24 cellular contexts compared by ENCODE assay signal in genomic region chr1:4734219-4734618, GRCh38.
A peak's percentile ranks its signal among the peaks of the same experiment; 100 is the strongest.
DNase-seq lines count a peak whose midpoint lies in the region; ATAC-seq, FAIRE-seq and TF ChIP-seq lines count a peak whose summit lies in the region.
"Had no signal": no experiment of that assay in that cellular context is flagged by ENCODE, and none has a peak within 500 bp of the region (broad histone marks: within the 10 kb centered on the region; RNA-seq: fewer than 3 reads in every experiment).

No MANE protein-coding gene starts in this region.

- no peak overlapping the region for H3K4me3 Mint-ChIP-seq in stimulated activated naive CD8-positive, alpha-beta T cell treated with anti-CD3 and anti-CD28 coated beads, Interleukin-15, amount 100 ng/mL, for 72 hours
- H3K4me3 Mint-ChIP-seq: B cell; CD4-positive, CD25-positive, alpha-beta regulatory T cell; CD8-positive, alpha-beta T cell; GM23338; H9 had no signal

- no peak overlapping the region for H3K27ac ChIP-seq in right atrium auricular region
- H3K27ac ChIP-seq in K562 (ENCODE audit: extremely low read depth, low read depth, low read length) = no peak overlapping the region
- H3K27ac ChIP-seq: 22Rv1, BLaER1, C4-2B had no signal

- no peak overlapping the region for H3K4me2 ChIP-seq in K562 (ENCODE audit: insufficient read depth, low read length)
- H3K4me2 ChIP-seq: BLaER1, GM23338 had no signal

- H3K27ac Mint-ChIP-seq in stimulated activated naive CD8-positive, alpha-beta T cell treated with anti-CD3 and anti-CD28 coated beads, Interleukin-15, amount 100 ng/mL, for 72 hours = no peak overlapping the region
- H3K27ac Mint-ChIP-seq: B cell; CD8-positive, alpha-beta T cell; GM23338 had no signal

- no peak for TF ChIP-seq EP300 in K562 (IDR thresholded peaks at IDR 0.05; ENCODE audit: low read length)

- no peak for ATAC-seq in left ventricle myocardium superior
- ATAC-seq in K562 = no peak
- ATAC-seq in stimulated activated naive CD8-positive, alpha-beta T cell treated with anti-CD3 and anti-CD28 coated beads, Interleukin-15, amount 100 ng/mL, for 72 hours = no peak
- ATAC-seq: CD8-positive, alpha-beta T cell; GM12878; GM23338; HCT116 had no signal

- CTCF ChIA-PET in K562 (lab: Yijun Ruan, JAX; ENCODE audit: low intra/inter-chr PET ratio) = no interaction called here

- no peak for TF ChIP-seq RAD21 in K562 (CRISPR knock-in tag; conservative IDR thresholded peaks at IDR 0.05 in 1 of 2, IDR thresholded peaks at IDR 0.05 in 1 of 2)

- in situ Hi-C loops in K562 (cut with MboI) = no loop called here

- TF ChIP-seq POLR2A in K562 (conservative IDR thresholded peaks at IDR 0.05) = no peak

- H3K27me3 ChIP-seq in right atrium auricular region (no peaks in the 10 kb centered on the region), K562 (ENCODE audit: control insufficient read depth in 2 of 2, insufficient read depth in 2 of 2, low read length in 2 of 2) (peaks cover 12 to 52% of the 10 kb centered on the region in 2 experiments; a peak in 3 of 5 replicates)
- H3K27me3 ChIP-seq: BLaER1 had no signal

- TF ChIP-seq CTCF in right atrium auricular region (IDR thresholded peaks at IDR 0.05) (no peak), K562 (IDR thresholded peaks at IDR 0.05 in 2 of 3, conservative IDR thresholded peaks at IDR 0.05 in 1 of 3; ENCODE audit: insufficient read depth in 2 of 3, low read depth in 1 of 3, low read length in 3 of 3) (no peak), fibroblast of mammary gland (conservative IDR thresholded peaks at IDR 0.05; ENCODE audit: control insufficient read depth, insufficient read depth, low read depth, low read length) (no peak)

- BruUV-seq in K562 (replicated peaks; lab: Mats Ljungman, UMichigan) = no TSS peak

- no peaks in the 10 kb centered on the region for H3K9me3 ChIP-seq in right atrium auricular region
- no peaks in the 10 kb centered on the region for H3K9me3 ChIP-seq in K562 (replicated peaks; ENCODE audit: control insufficient read depth, insufficient read depth, low read depth, low read length)
- H3K9me3 ChIP-seq: Caco-2 had no signal

- H3K4me1 ChIP-seq in right atrium auricular region (no peaks in the 10 kb centered on the region), K562 (replicated peaks in 1 of 2; ENCODE audit: control insufficient read depth in 2 of 2, insufficient read depth in 2 of 2, low read length in 2 of 2) (no peaks in the 10 kb centered on the region)
- H3K4me1 ChIP-seq: Caco-2 had no signal

- peaks cover 30% of the 10 kb centered on the region for H3K27me3 Mint-ChIP-seq in stimulated activated naive CD8-positive, alpha-beta T cell treated with anti-CD3 and anti-CD28 coated beads, Interleukin-15, amount 100 ng/mL, for 72 hours
- H3K27me3 Mint-ChIP-seq: CD4-positive, CD25-positive, alpha-beta regulatory T cell had no signal

- H3K9me1 ChIP-seq in K562 (ENCODE audit: control insufficient read depth, insufficient read depth, low read length) = peaks cover 4% of the 10 kb centered on the region

- peaks cover 8% of the 10 kb centered on the region for H3K4me1 Mint-ChIP-seq in stimulated activated naive CD8-positive, alpha-beta T cell treated with anti-CD3 and anti-CD28 coated beads, Interleukin-15, amount 100 ng/mL, for 72 hours
- H3K4me1 Mint-ChIP-seq: CD4-positive, CD25-positive, alpha-beta regulatory T cell had no signal

- no peaks in the 10 kb centered on the region for H3K79me2 ChIP-seq in K562 (ENCODE audit: control insufficient read depth, insufficient read depth, low read length)

- no peak overlapping the region for H2AFZ ChIP-seq in K562 (ENCODE audit: low read depth, low read length)
- H2AFZ ChIP-seq: GM23338 had no signal

- H3K9ac ChIP-seq in K562 (ENCODE audit: insufficient read depth in 1 of 2, low read depth in 2 of 2, low read length in 2 of 2) = no peak overlapping the region
- H3K9ac ChIP-seq: BLaER1 had no signal

- 0% methylated on average over 6 of the region's 6 CpGs for WGBS in K562 (ENCODE audit: insufficient coverage, low coverage, missing lambda C conversion rate)

- H3K4me3 ChIP-seq in right atrium auricular region (no peak overlapping the region), K562 (no peak overlapping the region), fibroblast of mammary gland (ENCODE audit: control insufficient read depth, low read depth, low read length) (no peak overlapping the region)
- H3K4me3 ChIP-seq: BLaER1, GM12878, GM23338 had no signal

- intact Hi-C loops in left ventricle myocardium superior (cut with micrococcal nuclease) (no loop called here), K562 (cut with micrococcal nuclease) (no loop called here), posterior cingulate gyrus (cut with DNase I) (no loop called here)

- DNase-seq in left ventricle myocardium superior (peak; percentile 10), right atrium auricular region (ENCODE audit: low spot score) (no peak), K562 (ENCODE audit: extremely low read depth in 1 of 4, low spot score in 3 of 4) (no peak), fibroblast of mammary gland (ENCODE audit: low read depth) (peak; percentile 1), posterior cingulate gyrus (no peak)
- DNase-seq in stimulated activated naive CD8-positive, alpha-beta T cell treated with anti-CD3 and anti-CD28 coated beads, Interleukin-15, amount 100 ng/mL, for 72 hours = no peak
- DNase-seq in activated CD4-positive, alpha-beta T cell treated with anti-CD3 and anti-CD28 coated beads for 48 hours = no peak
- DNase-seq: Caco-2; CD4-positive, CD25-positive, alpha-beta regulatory T cell; DMS153; DND-41; EL; GDM1; H9 had no signal

- POLR2A ChIA-PET in K562 (lab: Yijun Ruan, JAX) = interaction anchor here (0.6 kb wide), 1 partner anchor 90 kb away, joined by 3 read pairs; no protein-coding TSS in a partner anchor

- H4K20me1 ChIP-seq in K562 (replicated peaks; ENCODE audit: control insufficient read depth, insufficient read depth, low read length) = peaks cover 18% of the 10 kb centered on the region

- FAIRE-seq in K562 (lab: Jason Lieb, UNC) = no peak
- FAIRE-seq: A204.1, GM12878, GM19239 had no signal

- H3K36me3 ChIP-seq in right atrium auricular region = no peaks in the 10 kb centered on the region
- H3K36me3 ChIP-seq in K562 (ENCODE audit: control insufficient read depth, insufficient read depth, low read length) = no peaks in the 10 kb centered on the region
- H3K36me3 ChIP-seq: BLaER1 had no signal

- H3K9me3 Mint-ChIP-seq in stimulated activated naive CD8-positive, alpha-beta T cell treated with anti-CD3 and anti-CD28 coated beads, Interleukin-15, amount 100 ng/mL, for 72 hours = peaks cover 0 to 12% of the 10 kb centered on the region in 2 donors
- H3K9me3 Mint-ChIP-seq: CD8-positive, alpha-beta T cell had no signal

TF ChIP-seq in K562, 482 proteins besides CTCF, POLR2A, EP300 and RAD21:
- no peak for TF ChIP-seq ZC3H11A (IDR thresholded peaks at IDR 0.05; ENCODE audit: low read depth, low read length)
- TF ChIP-seq FOSL1 (tag; conservative IDR thresholded peaks at IDR 0.05) = no peak
- no peak for TF ChIP-seq ATF7 (IDR thresholded peaks at IDR 0.05)
- no peak for TF ChIP-seq ZKSCAN1 (IDR thresholded peaks at IDR 0.05; ENCODE audit: low read depth, low read length)
- TF ChIP-seq ZFP36 (IDR thresholded peaks at IDR 0.05; ENCODE audit: low read depth, low read length, partially characterized antibody) = peak; percentile 64
- TF ChIP-seq JUND (IDR thresholded peaks at IDR 0.05; ENCODE audit: borderline replicate concordance, low read depth, low read length) = no peak
- TF ChIP-seq JUND (tag; IDR thresholded peaks at IDR 0.05; ENCODE audit: borderline replicate concordance, low read depth, low read length) = no peak
- no peak for TF ChIP-seq TAF9B (IDR thresholded peaks at IDR 0.05; ENCODE audit: partially characterized antibody)
- TF ChIP-seq TCF7 (IDR thresholded peaks at IDR 0.05; ENCODE audit: borderline replicate concordance) = no peak
- no peak for TF ChIP-seq KLF13 (tag; IDR thresholded peaks at IDR 0.05; ENCODE audit: borderline replicate concordance, low read depth)
- no peak for TF ChIP-seq ZFP1 (CRISPR knock-in tag; IDR thresholded peaks at IDR 0.05)
- peak; percentile 81 for TF ChIP-seq RBM25 (IDR thresholded peaks at IDR 0.05; ENCODE audit: low read depth, low read length, severe bottlenecking)

Comparison
In these comparisons a context has a peak if more than half of its experiments do, and no peak if none do; other contexts are left out.
1. DNase-seq: peak in left ventricle myocardium superior (single experiment) and fibroblast of mammary gland (single experiment); none in right atrium auricular region (single experiment), K562 (0 of 4), posterior cingulate gyrus (0 of 10), stimulated activated naive CD8-positive, alpha-beta T cell treated with anti-CD3 and anti-CD28 coated beads, Interleukin-15, amount 100 ng/mL, for 72 hours (0 of 2) and activated CD4-positive, alpha-beta T cell treated with anti-CD3 and anti-CD28 coated beads for 48 hours (single experiment).